ENCODE assay signal across 18 cellular contexts in the genomic region with DNA sequence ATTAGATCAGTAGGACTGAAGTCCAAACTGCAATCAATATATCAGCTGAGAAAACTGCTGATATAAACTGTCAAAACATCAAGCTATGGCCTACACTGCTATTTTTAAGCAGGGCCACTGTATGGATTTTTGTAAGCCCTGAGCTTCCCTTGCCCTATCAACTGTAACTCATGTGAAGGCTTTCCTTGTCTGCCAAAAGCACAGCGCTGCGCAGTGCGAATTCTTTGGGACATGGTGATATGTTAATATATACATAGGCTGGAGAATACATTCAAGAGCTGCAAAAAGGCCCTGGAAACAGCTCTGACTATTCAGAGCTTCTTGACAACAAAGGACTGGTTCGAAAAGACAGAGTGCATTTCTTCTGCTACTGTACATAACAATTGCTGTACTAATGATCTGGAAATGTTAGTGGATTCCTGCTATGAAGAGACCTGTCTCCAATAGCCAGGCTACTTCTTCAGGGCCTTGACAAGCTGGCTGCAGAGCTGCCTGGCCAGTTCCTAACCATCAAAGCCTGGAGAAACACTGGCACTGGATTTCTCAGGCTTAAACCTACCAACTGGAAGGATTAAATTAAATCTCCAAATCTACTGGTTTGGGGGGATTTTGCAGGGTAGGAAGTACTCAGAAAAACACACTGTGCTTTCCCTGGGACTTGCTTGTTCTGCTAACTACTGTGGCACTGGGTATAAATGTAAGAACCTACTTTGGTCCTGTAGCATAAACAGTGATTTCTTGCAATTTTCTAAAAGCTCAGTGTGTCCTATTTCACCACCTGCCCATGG.
DNase-seq lines count a peak whose midpoint lies in the region; ATAC-seq and TF ChIP-seq lines count a peak whose summit lies in the region.
"Had no signal": no experiment of that assay in that cellular context is flagged by ENCODE, and none has a peak within 500 bp of the region (broad histone marks: within the 10 kb centered on the region; RNA-seq: fewer than 3 reads in every experiment).

No MANE protein-coding gene starts in this region.

- H3K23ac ChIP-seq in trophoblast cell (ENCODE audit: low read length) = no peak overlapping the region

- H3K4me1 ChIP-seq in PC-9 (replicated peaks; ENCODE audit: insufficient read depth) (peaks cover 36% of the 10 kb centered on the region), foreskin keratinocyte (peaks cover 26% of the 10 kb centered on the region), trophoblast cell (ENCODE audit: control insufficient read depth in 1 of 2, insufficient read depth in 2 of 2, low read length in 2 of 2) (peaks cover 5 to 14% of the 10 kb centered on the region in 2 experiments)
- H3K4me1 ChIP-seq: BE2C, testis had no signal

- no peaks in the 10 kb centered on the region for H3K9me2 ChIP-seq in PC-9 (ENCODE audit: insufficient read depth)

- peak overlapping the region; percentile 69 for H3K4me2 ChIP-seq in PC-9
- H3K4me2 ChIP-seq in trophoblast cell (ENCODE audit: low read length) = no peak overlapping the region

- H3K4ac ChIP-seq in trophoblast cell (ENCODE audit: low read depth, low read length) = no peak overlapping the region

- H4K8ac ChIP-seq in trophoblast cell (ENCODE audit: low read depth, low read length) = no peak overlapping the region

- ATAC-seq in foreskin keratinocyte = no peak
- no peak for ATAC-seq in GM21367 (IDR thresholded peaks at IDR 0.05; ENCODE audit: unreplicated experiment)

- CTCF ChIA-PET in PC-9 (lab: Charles Lee) = no interaction called here

- no peaks in the 10 kb centered on the region for H4K20me1 ChIP-seq in PC-9 (ENCODE audit: insufficient read depth)

- no peak overlapping the region for H2AK5ac ChIP-seq in trophoblast cell (ENCODE audit: low read length)

- H2BK12ac ChIP-seq in trophoblast cell (ENCODE audit: low read length) = peak overlapping the region; percentile 27

- H3K4me3 ChIP-seq in PC-9 (no peak overlapping the region), trophoblast cell (ENCODE audit: low read depth, low read length) (no peak overlapping the region)
- H3K4me3 ChIP-seq: ovary, testis had no signal

- no peaks in the 10 kb centered on the region for H3K9me3 ChIP-seq in PC-9 (ENCODE audit: insufficient read depth, low read depth)
- H3K9me3 ChIP-seq in trophoblast cell (ENCODE audit: insufficient read depth, low read depth, low read length) = no peaks in the 10 kb centered on the region
- H3K9me3 ChIP-seq: BE2C, ovary, testis had no signal

- no peak overlapping the region for H3K14ac ChIP-seq in trophoblast cell (ENCODE audit: low read length)

- no CpG with 5 or more reads among the region's 4 CpGs for WGBS in trophoblast cell (ENCODE audit: extremely low coverage, insufficient coverage, insufficient read length)

- H3K79me1 ChIP-seq in trophoblast cell (ENCODE audit: low read length) = no peaks in the 10 kb centered on the region

- H3K79me2 ChIP-seq in PC-9 (ENCODE audit: low read depth) (no peaks in the 10 kb centered on the region), trophoblast cell (ENCODE audit: control insufficient read depth, insufficient read depth, low read length, poor library complexity) (no peaks in the 10 kb centered on the region)

- no peak overlapping the region for H3K9ac ChIP-seq in trophoblast cell (ENCODE audit: low read length)

- H3K27ac ChIP-seq in PC-9 = peak overlapping the region; percentile 90
- H3K27ac ChIP-seq in foreskin keratinocyte = peak overlapping the region; percentile 41
- H3K27ac ChIP-seq in trophoblast cell (ENCODE audit: low read depth, low read length) = peak overlapping the region; percentile 24
- H3K27ac ChIP-seq: ovary, testis had no signal

- H3K36me3 ChIP-seq in PC-9 (ENCODE audit: low read depth) (no peaks in the 10 kb centered on the region), trophoblast cell (ENCODE audit: control insufficient read depth in 1 of 2, insufficient read depth in 2 of 2, low read length in 2 of 2) (no peaks in the 10 kb centered on the region)
- H3K36me3 ChIP-seq: BE2C, ovary had no signal

- peak; percentile 49 for DNase-seq in ELF-1 (ENCODE audit: low read depth, low spot score)
- DNase-seq in PC-9 = peak in 1 of 2 experiments; percentile 38
- no peak for DNase-seq in foreskin keratinocyte
- DNase-seq in trophoblast cell = no peak
- DNase-seq in EL = no peak
- no peak for DNase-seq in activated CD4-positive, CD25-positive, alpha-beta regulatory T cell (lab: John Stamatoyannopoulos, UW)
- no peak for DNase-seq in T-helper 1 cell
- DNase-seq: activated CD4-positive, alpha-beta T cell treated with anti-CD3 and anti-CD28 coated beads for 48 hours; activated effector memory CD4-positive, alpha-beta T cell treated with Interleukin-2 at 50 U/mL for 16 hours; BE2C; Calu3; GDM1; KG1; NCI-H524 treated with DMSO at 0.1 percent for 48 hours; ovary; stimulated activated CD4-positive, alpha-beta T cell treated with anti-CD3 and anti-CD28 coated beads, Interleukin-4, amount 100 ng/mL, for 4 hours; testis had no signal

- no peaks in the 10 kb centered on the region for H3K27me3 ChIP-seq in PC-9 (ENCODE audit: insufficient read depth, low read depth)
- no peaks in the 10 kb centered on the region for H3K27me3 ChIP-seq in foreskin keratinocyte
- H3K27me3 ChIP-seq in trophoblast cell (ENCODE audit: insufficient read depth, low read length) = no peaks in the 10 kb centered on the region
- H3K27me3 ChIP-seq: BE2C, ovary, testis had no signal

- POLR2A ChIA-PET in PC-9 (lab: Charles Lee; ENCODE audit: unreplicated experiment) = interaction anchor here (0.5 to 0.6 kb wide), 3 partner anchors 30 to 318 kb away, joined by 3 to 10 read pairs (median 3); no protein-coding TSS in a partner anchor

- no TSS peak for BruUV-seq in PC-9 (replicated peaks; lab: Mats Ljungman, UMichigan)

- no peak overlapping the region for H2BK120ac ChIP-seq in trophoblast cell (ENCODE audit: insufficient read depth, low read length, poor library complexity)

- H4K91ac ChIP-seq in trophoblast cell (ENCODE audit: low read depth, low read length) = no peak overlapping the region

- TF ChIP-seq CTCF in PC-9 (conservative IDR thresholded peaks at IDR 0.05) (no peak), foreskin keratinocyte (conservative IDR thresholded peaks at IDR 0.05) (no peak)

- intact Hi-C loops in PC-9 (cut with micrococcal nuclease; ENCODE audit: unreplicated experiment) = no loop called here

- no peak overlapping the region for H3K18ac ChIP-seq in trophoblast cell (ENCODE audit: low read length)

- H4K12ac ChIP-seq in trophoblast cell (ENCODE audit: low read depth, low read length) = no peak overlapping the region

- H2BK5ac ChIP-seq in trophoblast cell (ENCODE audit: low read depth, low read length, poor library complexity) = peak overlapping the region; percentile 77

- H2AFZ ChIP-seq in PC-9 (no peak overlapping the region), trophoblast cell (ENCODE audit: insufficient read depth, low read length, poor library complexity) (no peak overlapping the region)

- peaks cover 17% of the 10 kb centered on the region for H3F3A ChIP-seq in PC-9 (ENCODE audit: insufficient read depth, low read depth)

Comparison
In these comparisons a context has a peak if more than half of its experiments do, and no peak if none do; other contexts are left out.
1. H3K27ac ChIP-seq: peak in every context shown above with its lines; median percentile 90 in PC-9; 41 in foreskin keratinocyte; 24 in trophoblast cell.